ENCODE assay signal across 21 cellular contexts in genomic region chr19:3674784-3675183, GRCh38. TPM values are rescaled to one million over a fixed set of nuclear protein-coding genes. Genes with fewer than 3 reads are reported as not detected.
DNase-seq lines count a peak whose midpoint lies in the region; TF ChIP-seq lines count a peak whose summit lies in the region.
"Had no signal": no experiment of that assay in that cellular context is flagged by ENCODE, and none has a peak within 500 bp of the region (broad histone marks: within the 10 kb centered on the region; RNA-seq: fewer than 3 reads in every experiment).

No MANE protein-coding gene starts in this region.

- H3K4me3 Mint-ChIP-seq in brain (no peak overlapping the region), glutamatergic neuron (ENCODE audit: unreplicated experiment) (peak overlapping the region; percentile 50), progenitor cell of endocrine pancreas (ENCODE audit: low read depth) (no peak overlapping the region)
- H3K4me3 Mint-ChIP-seq in activated CD4-positive, alpha-beta memory T cell treated with anti-CD3 and anti-CD28 coated beads for 36 hours = no peak overlapping the region
- H3K4me3 Mint-ChIP-seq: CD4-positive, alpha-beta T cell had no signal

- DNase-seq in glutamatergic neuron (no peak), progenitor cell of endocrine pancreas (ENCODE audit: low spot score, unreplicated experiment) (no peak), transverse colon (no peak), occipital lobe (lab: John Stamatoyannopoulos, UW) (no peak), mesenchymal stem cell (no peak)
- no peak for DNase-seq in activated CD4-positive, alpha-beta memory T cell treated with anti-CD3 and anti-CD28 coated beads for 36 hours
- DNase-seq: AML-193; CD4-positive, alpha-beta T cell; NCI-H1048; NCI-H1417; NCI-H1694; NCI-H2029 treated with DMSO at 0.1 percent for 48 hours; NCI-H446 treated with DMSO at 0.1 percent for 48 hours; NCI-H526; NCI-H82; NK-92 treated with Interleukin-12 subunit alpha and Interleukin-12 subunit beta, amount 100 ng/mL, for 24 hours; PC-9 had no signal

- no peak for TF ChIP-seq EP300 in transverse colon (IDR thresholded peaks at IDR 0.05; ENCODE audit: low read depth)

- H3K27ac Mint-ChIP-seq in brain (peak overlapping the region in 3 of 5 experiments; percentile 5 to 65 (median 47)), glutamatergic neuron (ENCODE audit: unreplicated experiment) (peak overlapping the region; percentile 26), progenitor cell of endocrine pancreas (peak overlapping the region; percentile 52)
- no peak overlapping the region for H3K27ac Mint-ChIP-seq in activated CD4-positive, alpha-beta memory T cell treated with anti-CD3 and anti-CD28 coated beads for 36 hours
- H3K27ac Mint-ChIP-seq: CD4-positive, alpha-beta T cell had no signal

- no peak overlapping the region for H3K14ac ChIP-seq in mesenchymal stem cell (ENCODE audit: low read length in 2 of 2)

- no peak overlapping the region for H4K91ac ChIP-seq in mesenchymal stem cell (ENCODE audit: low read length)

- no peak overlapping the region for H2AFZ ChIP-seq in mesenchymal stem cell (ENCODE audit: low read depth, low read length)
- H2AFZ ChIP-seq: PC-9 had no signal

- H2BK5ac ChIP-seq in mesenchymal stem cell (ENCODE audit: low read depth, low read length, poor library complexity, severe bottlenecking) = no peak overlapping the region

- H3K27me3 ChIP-seq in transverse colon = no peaks in the 10 kb centered on the region
- no peaks in the 10 kb centered on the region for H3K27me3 ChIP-seq in mesenchymal stem cell (ENCODE audit: control insufficient read depth in 1 of 2, insufficient read depth in 1 of 2, low read length in 2 of 2)

- H3K36me3 Mint-ChIP-seq in brain (peaks cover 15% of the 10 kb centered on the region), glutamatergic neuron (ENCODE audit: unreplicated experiment) (no peaks in the 10 kb centered on the region), progenitor cell of endocrine pancreas (ENCODE audit: insufficient read depth) (peaks cover 3% of the 10 kb centered on the region)
- H3K36me3 Mint-ChIP-seq in activated CD4-positive, alpha-beta memory T cell treated with anti-CD3 and anti-CD28 coated beads for 36 hours = peaks cover 4% of the 10 kb centered on the region

- POLR2A ChIA-PET in activated CD4-positive, alpha-beta memory T cell treated with anti-CD3 and anti-CD28 coated beads for 36 hours (lab: Charles Lee) = no interaction called here

- H3K27me3 Mint-ChIP-seq in brain (no peaks in the 10 kb centered on the region), glutamatergic neuron (ENCODE audit: unreplicated experiment) (peaks cover 6% of the 10 kb centered on the region), progenitor cell of endocrine pancreas (no peaks in the 10 kb centered on the region)
- no peaks in the 10 kb centered on the region for H3K27me3 Mint-ChIP-seq in activated CD4-positive, alpha-beta memory T cell treated with anti-CD3 and anti-CD28 coated beads for 36 hours
- H3K27me3 Mint-ChIP-seq: CD4-positive, alpha-beta T cell had no signal

- H3K4ac ChIP-seq in mesenchymal stem cell (ENCODE audit: low read depth in 1 of 2, low read length in 2 of 2) = no peak overlapping the region

- H3K79me1 ChIP-seq in mesenchymal stem cell (replicated peaks; ENCODE audit: low read length, poor library complexity, severe bottlenecking) = peaks cover 24% of the 10 kb centered on the region

- H3K4me2 ChIP-seq in mesenchymal stem cell (ENCODE audit: low read length, poor library complexity, severe bottlenecking) = no peak overlapping the region
- H3K4me2 ChIP-seq: A549, PC-9 had no signal

- TF ChIP-seq CTCF in brain (conservative IDR thresholded peaks at IDR 0.05) (no peak), glutamatergic neuron (IDR thresholded peaks at IDR 0.05; ENCODE audit: partially characterized antibody, unreplicated experiment) (no peak), progenitor cell of endocrine pancreas (IDR thresholded peaks at IDR 0.05; ENCODE audit: unreplicated experiment) (no peak), transverse colon (IDR thresholded peaks at IDR 0.05) (no peak)

- H2BK12ac ChIP-seq in mesenchymal stem cell (ENCODE audit: low read length in 2 of 2) = no peak overlapping the region

- H3K36me3 ChIP-seq in transverse colon (no peaks in the 10 kb centered on the region), mesenchymal stem cell (ENCODE audit: control insufficient read depth in 1 of 2, insufficient read depth in 2 of 2, low read depth in 1 of 2, low read length in 2 of 2) (peaks cover under 1 to 49% of the 10 kb centered on the region in 2 experiments)

- H3K9me3 Mint-ChIP-seq in brain = no peaks in the 10 kb centered on the region
- peaks cover 4% of the 10 kb centered on the region for H3K9me3 Mint-ChIP-seq in glutamatergic neuron (ENCODE audit: unreplicated experiment)
- H3K9me3 Mint-ChIP-seq in progenitor cell of endocrine pancreas (ENCODE audit: low read depth) = no peaks in the 10 kb centered on the region
- H3K9me3 Mint-ChIP-seq in activated CD4-positive, alpha-beta memory T cell treated with anti-CD3 and anti-CD28 coated beads for 36 hours = no peaks in the 10 kb centered on the region
- H3K9me3 Mint-ChIP-seq: CD4-positive, alpha-beta T cell had no signal

- peaks cover 36% of the 10 kb centered on the region for H3K4me1 Mint-ChIP-seq in brain
- peaks cover 13% of the 10 kb centered on the region for H3K4me1 Mint-ChIP-seq in glutamatergic neuron (ENCODE audit: low read depth, unreplicated experiment)
- H3K4me1 Mint-ChIP-seq in progenitor cell of endocrine pancreas (ENCODE audit: low read depth) = peaks cover 2% of the 10 kb centered on the region
- peaks cover 23% of the 10 kb centered on the region for H3K4me1 Mint-ChIP-seq in activated CD4-positive, alpha-beta memory T cell treated with anti-CD3 and anti-CD28 coated beads for 36 hours (ENCODE audit: low read depth)

- no peak overlapping the region for H3K18ac ChIP-seq in mesenchymal stem cell (ENCODE audit: low read depth in 1 of 2, low read length in 2 of 2)

- H2BK15ac ChIP-seq in mesenchymal stem cell (ENCODE audit: low read depth, poor library complexity, severe bottlenecking) = no peak overlapping the region

- 85 to 93% methylated on average over 4 to 8 of the region's 8 CpGs for WGBS in transverse colon (ENCODE audit: low coverage in 1 of 2), 2 donors
- 84% methylated on average over 6 of the region's 8 CpGs for WGBS in mesenchymal stem cell

- peak overlapping the region; percentile 92 to 96 (median 94) for H3K27ac ChIP-seq in transverse colon
- no peak overlapping the region for H3K27ac ChIP-seq in mesenchymal stem cell (ENCODE audit: low read length, poor library complexity, severe bottlenecking)
- H3K27ac ChIP-seq: A549; BLaER1 treated with 17β-estradiol and CSF1 and Interleukin-3, amounts not matched to agents 10 nM and 100 nM; PC-9 had no signal

- H3K4me1 ChIP-seq in transverse colon (peaks cover 12 to 28% (median 21%) of the 10 kb centered on the region in 4 donors), mesenchymal stem cell (ENCODE audit: control insufficient read depth, insufficient read depth, low read depth, low read length) (peaks cover 61% of the 10 kb centered on the region)

- H4K8ac ChIP-seq in mesenchymal stem cell (ENCODE audit: low read length) = no peak overlapping the region

- no peak for TF ChIP-seq POLR2A in transverse colon (IDR thresholded peaks at IDR 0.05)

- intact Hi-C loops in transverse colon (cut with DNase I; ENCODE audit: low total_unique reads) = no loop called here
- intact Hi-C loops in activated CD4-positive, alpha-beta memory T cell treated with anti-CD3 and anti-CD28 coated beads for 36 hours (cut with micrococcal nuclease) = no loop called here

- no peak overlapping the region for H3K4me3 ChIP-seq in transverse colon
- H3K4me3 ChIP-seq in mesenchymal stem cell (ENCODE audit: insufficient read depth in 1 of 2, low read depth in 1 of 2, low read length in 2 of 2) = no peak overlapping the region
- H3K4me3 ChIP-seq: A549; BLaER1 treated with 17β-estradiol and CSF1 and Interleukin-3, amounts not matched to agents 10 nM and 100 nM; PC-9 had no signal

- no peak overlapping the region for H2AK5ac ChIP-seq in mesenchymal stem cell (ENCODE audit: low read length, severe bottlenecking)

- H3K9me3 ChIP-seq in transverse colon (no peaks in the 10 kb centered on the region), mesenchymal stem cell (ENCODE audit: control insufficient read depth, low read length) (no peaks in the 10 kb centered on the region)
- H3K9me3 ChIP-seq: A549 had no signal

- in situ Hi-C loops in transverse colon (cut with MboI; ENCODE audit: low pct_ligation_motif_present in 1 of 4, low pct_unique_long_range_greater_than_20kb in 1 of 4, low sequenced_read_pairs in 3 of 4) = no loop called here

- no peak overlapping the region for H3K9ac ChIP-seq in mesenchymal stem cell (ENCODE audit: low read length)
- H3K9ac ChIP-seq: BLaER1 treated with 17β-estradiol and CSF1 and Interleukin-3, amounts not matched to agents 10 nM and 100 nM had no signal

- CTCF ChIA-PET in activated CD4-positive, alpha-beta memory T cell treated with anti-CD3 and anti-CD28 coated beads for 36 hours (lab: Charles Lee) = interaction anchor here (0.7 to 1.6 kb wide), 3 partner anchors 8 to 18 kb away, joined by 3 to 7 read pairs (median 4); no protein-coding TSS in a partner anchor

- no peak overlapping the region for H2BK120ac ChIP-seq in mesenchymal stem cell (ENCODE audit: low read depth, low read length)

- no peak overlapping the region for H3K23ac ChIP-seq in mesenchymal stem cell (ENCODE audit: low read length in 2 of 2)

RNA-seq across cellular contexts. Expression of gene PIP5K1C, which starts 25.5 kb away (rescaled TPM):
- polyA plus RNA-seq in brain (ENCODE audit: insufficient read depth, low read depth, low replicate concordance) = 51.0 TPM
- 169 TPM for total RNA-seq in glutamatergic neuron (ENCODE audit: unreplicated experiment)
- 49.7 and 51.7 TPM in 2 replicates for total RNA-seq in progenitor cell of endocrine pancreas
- total RNA-seq in transverse colon = 10 to 100 TPM; 25.4 to 91.1 (median 36.4) TPM
- total RNA-seq in occipital lobe = 19.8 TPM
- polyA plus RNA-seq in mesenchymal stem cell (2013, experiment 1 of 2) = 52.2 TPM
- polyA plus RNA-seq in mesenchymal stem cell (2013, experiment 2 of 2) = 51.8 TPM
- 10 to 100 TPM; 14.7 to 15.7 TPM for total RNA-seq in activated CD4-positive, alpha-beta memory T cell treated with anti-CD3 and anti-CD28 coated beads for 36 hours

RNA-seq across cellular contexts. Expression of gene TJP3, which starts 33.4 kb away (rescaled TPM):
- polyA plus RNA-seq in brain (ENCODE audit: insufficient read depth, low read depth, low replicate concordance) = 3.8 TPM
- 3.1 TPM for total RNA-seq in glutamatergic neuron (ENCODE audit: unreplicated experiment)
- 36.3 and 40.7 TPM in 2 replicates for total RNA-seq in progenitor cell of endocrine pancreas
- total RNA-seq in transverse colon = 100 to 1,000 TPM; 234 to 894 (median 282) TPM
- not detected for total RNA-seq in occipital lobe
- polyA plus RNA-seq in mesenchymal stem cell (2013, experiment 1 of 2) = not detected
- not detected for polyA plus RNA-seq in mesenchymal stem cell (2013, experiment 2 of 2)
- 1 to 10 TPM; 3.1 to 3.7 TPM for total RNA-seq in activated CD4-positive, alpha-beta memory T cell treated with anti-CD3 and anti-CD28 coated beads for 36 hours
- total RNA-seq: RPMI7951 had no signal

RNA-seq across cellular contexts. Expression of gene CACTIN, which starts 48.2 kb away (rescaled TPM):
- 31.8 TPM for polyA plus RNA-seq in brain (ENCODE audit: insufficient read depth, low read depth, low replicate concordance)
- total RNA-seq in glutamatergic neuron (ENCODE audit: unreplicated experiment) (29.7 TPM), progenitor cell of endocrine pancreas (33.4 and 43.9 TPM in 2 replicates), transverse colon (10 to 100 TPM; 21.9 to 88.4 (median 53.0) TPM), occipital lobe (19.8 TPM)
- polyA plus RNA-seq in mesenchymal stem cell (2013, experiment 1 of 2) = 16.6 TPM
- polyA plus RNA-seq in mesenchymal stem cell (2013, experiment 2 of 2) = 16.4 TPM
- total RNA-seq in activated CD4-positive, alpha-beta memory T cell treated with anti-CD3 and anti-CD28 coated beads for 36 hours = 10 to 100 TPM; 25.2 to 27.2 TPM
